In the genomic region with DNA sequence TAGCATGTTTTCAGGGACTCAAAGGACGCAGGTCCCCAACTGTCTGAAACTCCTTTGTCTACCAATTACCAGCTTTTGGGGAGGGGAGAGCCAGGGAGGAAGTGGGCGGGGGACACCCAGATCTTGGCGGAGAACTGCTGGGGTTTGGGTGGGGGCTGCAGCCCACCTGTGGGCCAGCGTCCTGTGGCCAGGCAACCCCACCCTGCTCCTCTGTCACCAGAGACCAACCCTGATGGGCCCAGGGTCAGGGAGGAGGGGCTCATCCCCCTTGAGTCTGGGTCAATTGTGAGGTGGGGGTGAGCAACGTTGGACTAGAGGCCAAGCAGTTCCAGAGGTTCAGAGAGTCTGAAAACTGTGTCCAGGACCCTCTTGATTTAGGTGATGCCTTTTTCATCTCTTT, we compare ENCODE assay signal across 31 cellular contexts.
"Had no signal": no experiment of that assay in that cellular context is flagged by ENCODE, and none has a peak within 500 bp of the region (broad histone marks: within the 10 kb centered on the region; RNA-seq: fewer than 3 reads in every experiment).

No MANE protein-coding gene starts in this region.

- H3K27ac Mint-ChIP-seq: activated CD4-positive, alpha-beta memory T cell treated with anti-CD3 and anti-CD28 coated beads for 36 hours; activated CD4-positive, alpha-beta T cell treated with anti-CD3 and anti-CD28 coated beads, Interleukin-2, amount 10 ng/mL, durations not matched to agents 24 days and 14 days; activated naive CD4-positive, alpha-beta T cell treated with anti-CD3 and anti-CD28 coated beads, Interleukin-2, amount 50 U/mL, for 72 hours; activated T-helper 1 cell treated with anti-CD3 and anti-CD28 coated beads, Interleukin-12 subunit alpha, Interleukin-12 subunit beta, Interleukin-2, Interleukin-4 antibody, amounts not matched to agents 30 ng/mL and 10 ng/mL and 1 ng/mL, durations not matched to agents 14 hours and 24 hours and 36 hours; stimulated activated memory B cell treated with anti-CD40 and anti-IgM and Interleukin-4, amounts not matched to agents 10 μg/mL and 1 μg/mL and 100 μg/mL, for 72 hours; stimulated activated naive CD8-positive, alpha-beta T cell treated with anti-CD3 and anti-CD28 coated beads, Interleukin-15, amount 100 ng/mL, for 72 hours; type B pancreatic cell had no signal

- H3K36me3 ChIP-seq: cardiac muscle cell, gastroesophageal sphincter, heart left ventricle, left ventricle myocardium inferior, sigmoid colon, vagina, WERI-Rb-1 had no signal

- H3K4me3 Mint-ChIP-seq: activated CD4-positive, alpha-beta memory T cell treated with anti-CD3 and anti-CD28 coated beads for 36 hours; activated CD4-positive, alpha-beta T cell treated with anti-CD3 and anti-CD28 coated beads, Interleukin-2, amount 10 ng/mL, durations not matched to agents 24 days and 14 days; activated T-helper 1 cell treated with anti-CD3 and anti-CD28 coated beads, Interleukin-12 subunit alpha, Interleukin-12 subunit beta, Interleukin-2, Interleukin-4 antibody, amounts not matched to agents 30 ng/mL and 10 ng/mL and 1 ng/mL, durations not matched to agents 14 hours and 24 hours and 36 hours; brain; neural crest cell; stimulated activated memory B cell treated with anti-CD40 and anti-IgM and Interleukin-4, amounts not matched to agents 10 μg/mL and 1 μg/mL and 100 μg/mL, for 72 hours; stimulated activated naive CD8-positive, alpha-beta T cell treated with anti-CD3 and anti-CD28 coated beads, Interleukin-15, amount 100 ng/mL, for 72 hours; type B pancreatic cell had no signal

- ATAC-seq: activated naive CD4-positive, alpha-beta T cell treated with anti-CD3 and anti-CD28 coated beads, Interleukin-2, amount 50 U/mL, for 72 hours; gastroesophageal sphincter; heart left ventricle; psoas muscle; stimulated activated memory B cell treated with anti-CD40 and anti-IgM and Interleukin-4, amounts not matched to agents 10 μg/mL and 1 μg/mL and 100 μg/mL, for 72 hours; stimulated activated naive CD8-positive, alpha-beta T cell treated with anti-CD3 and anti-CD28 coated beads, Interleukin-15, amount 100 ng/mL, for 72 hours had no signal

- H3K9me3 ChIP-seq: gastroesophageal sphincter, heart left ventricle, left ventricle myocardium inferior, mucosa of descending colon, psoas muscle, sigmoid colon, vagina had no signal

- H3K9ac ChIP-seq: parathyroid adenoma had no signal

- DNase-seq: activated CD4-positive, alpha-beta memory T cell treated with anti-CD3 and anti-CD28 coated beads for 36 hours; activated CD4-positive, CD25-positive, alpha-beta regulatory T cell treated with anti-CD3 and anti-CD28 coated beads, Interleukin-2, amount 50 U/mL, for 72 hours; activated CD8-positive, alpha-beta memory T cell treated with anti-CD3 and anti-CD28 coated beads, Interleukin-2, amount 50 U/mL, for 4 hours; activated gamma-delta T cell treated with Interleukin-2 at 50 U/mL for 16 hours; activated T-cell treated with anti-CD3 and anti-CD28 coated beads, Interleukin-2, amount 50 U/mL, for 1 hour; left ventricle myocardium inferior; mucosa of descending colon; occipital lobe; sigmoid colon; small intestine; stimulated activated CD4-positive, alpha-beta T cell treated with anti-CD3 and anti-CD28 coated beads, Interleukin-1b, Interleukin-23, amount 100 ng/mL, for 48 hours; stimulated activated CD4-positive, alpha-beta T cell treated with anti-CD3 and anti-CD28 coated beads, Interleukin-4, amount 100 ng/mL, for 4 hours; stimulated activated CD8-positive, alpha-beta memory T cell treated with anti-CD3 and anti-CD28 coated beads, Interleukin-4, amount 100 ng/mL, for 48 hours; stimulated activated naive CD8-positive, alpha-beta T cell treated with anti-CD3 and anti-CD28 coated beads, Interleukin-15, amount 100 ng/mL, for 72 hours; substantia nigra; T1000; WERI-Rb-1 had no signal

- H3K4me3 ChIP-seq: cardiac muscle cell, coronary artery, gastroesophageal sphincter, heart left ventricle, left ventricle myocardium inferior, mucosa of descending colon, psoas muscle, sigmoid colon, vagina had no signal

- H3K79me2 ChIP-seq: parathyroid adenoma had no signal

- H3K4me1 Mint-ChIP-seq: brain, neural crest cell had no signal

- H2AFZ ChIP-seq: parathyroid adenoma had no signal

- H3K36me3 Mint-ChIP-seq: activated CD4-positive, alpha-beta memory T cell treated with anti-CD3 and anti-CD28 coated beads for 36 hours; activated naive CD4-positive, alpha-beta T cell treated with anti-CD3 and anti-CD28 coated beads, Interleukin-2, amount 50 U/mL, for 72 hours; brain; stimulated activated memory B cell treated with anti-CD40 and anti-IgM and Interleukin-4, amounts not matched to agents 10 μg/mL and 1 μg/mL and 100 μg/mL, for 72 hours; type B pancreatic cell had no signal

- H3K4me1 ChIP-seq: gastroesophageal sphincter, heart left ventricle, left ventricle myocardium inferior, parathyroid adenoma, psoas muscle, sigmoid colon, vagina had no signal

- H3K27me3 ChIP-seq: cardiac muscle cell, vagina had no signal

- H3K9me3 Mint-ChIP-seq: activated CD4-positive, alpha-beta memory T cell treated with anti-CD3 and anti-CD28 coated beads for 36 hours; activated CD4-positive, alpha-beta T cell treated with anti-CD3 and anti-CD28 coated beads, Interleukin-2, amount 10 ng/mL, durations not matched to agents 24 days and 14 days; activated naive CD4-positive, alpha-beta T cell treated with anti-CD3 and anti-CD28 coated beads, Interleukin-2, amount 50 U/mL, for 72 hours; activated T-helper 1 cell treated with anti-CD3 and anti-CD28 coated beads, Interleukin-12 subunit alpha, Interleukin-12 subunit beta, Interleukin-2, Interleukin-4 antibody, amounts not matched to agents 30 ng/mL and 10 ng/mL and 1 ng/mL, durations not matched to agents 14 hours and 24 hours and 36 hours; neural crest cell; stimulated activated memory B cell treated with anti-CD40 and anti-IgM and Interleukin-4, amounts not matched to agents 10 μg/mL and 1 μg/mL and 100 μg/mL, for 72 hours; stimulated activated naive CD8-positive, alpha-beta T cell treated with anti-CD3 and anti-CD28 coated beads, Interleukin-15, amount 100 ng/mL, for 72 hours; type B pancreatic cell had no signal

- H3K27ac ChIP-seq: cardiac muscle cell, coronary artery, gastroesophageal sphincter, heart left ventricle, left ventricle myocardium inferior, parathyroid adenoma, psoas muscle, sigmoid colon, vagina, WERI-Rb-1 had no signal
